Comparison of ENCODE assay signal across 24 cellular contexts in genomic region chr22:48147831-48148230, GRCh38.
"Had no signal": no experiment of that assay in that cellular context is flagged by ENCODE, and none has a peak within 500 bp of the region (broad histone marks: within the 10 kb centered on the region; RNA-seq: fewer than 3 reads in every experiment).

No MANE protein-coding gene starts in this region.

- H3K27ac ChIP-seq: left lung, lower lobe of right lung, neutrophil, ovary, skin epidermis, stomach, testis, thyroid gland, transverse colon, upper lobe of left lung, vagina had no signal

- DNase-seq: kidney glomerular epithelial cell; left colon; left lung; lower lobe of right lung; mammary epithelial cell; mesenchymal stem cell; naive thymus-derived CD8-positive, alpha-beta T cell; occipital lobe; ovary; right cardiac atrium; stimulated activated CD4-positive, alpha-beta T cell treated with anti-CD3 and anti-CD28 coated beads, Interleukin-12 subunit alpha, Interleukin-12 subunit beta, amount 100 ng/mL, for 4 hours; stimulated activated CD4-positive, alpha-beta T cell treated with anti-CD3 and anti-CD28 coated beads, Interleukin-15, amount 100 ng/mL, for 24 hours; stimulated activated CD4-positive, alpha-beta T cell treated with anti-CD3 and anti-CD28 coated beads, Interleukin-2, amount 100 ng/mL, for 24 hours; stimulated activated CD4-positive, alpha-beta T cell treated with anti-CD3 and anti-CD28 coated beads, Interleukin-4, amount 100 ng/mL, for 1 hour; stimulated activated naive B cell treated with anti-CD40 and anti-IgM and Interleukin-4, amounts not matched to agents 10 μg/mL and 1 μg/mL and 100 μg/mL, for 72 hours; stimulated activated naive CD8-positive, alpha-beta T cell treated with anti-CD3 and anti-CD28 coated beads, Interleukin-15, Interleukin-2, amounts not matched to agents 100 U/mL and 50 U/mL, for 24 hours; stomach; testis; thyroid gland; transverse colon; upper lobe of left lung had no signal

- H3K4me3 ChIP-seq: left lung, lower lobe of right lung, ovary, skin epidermis, stomach, testis, thyroid gland, transverse colon, upper lobe of left lung, vagina had no signal

- H3K4me1 ChIP-seq: left lung, lower lobe of right lung, stomach, thyroid gland, transverse colon, upper lobe of left lung, vagina had no signal

- H3K9me3 ChIP-seq: left lung, lower lobe of right lung, neutrophil, ovary, stomach, testis, thyroid gland, upper lobe of left lung, vagina had no signal

- H3K27me3 ChIP-seq: neutrophil, ovary, testis, thyroid gland, upper lobe of left lung, vagina had no signal

- H3K36me3 ChIP-seq: left lung, lower lobe of right lung, neutrophil, ovary, stomach, thyroid gland, transverse colon, upper lobe of left lung, vagina had no signal
